ENCODE assay signal across 22 cellular contexts in the genomic region with DNA sequence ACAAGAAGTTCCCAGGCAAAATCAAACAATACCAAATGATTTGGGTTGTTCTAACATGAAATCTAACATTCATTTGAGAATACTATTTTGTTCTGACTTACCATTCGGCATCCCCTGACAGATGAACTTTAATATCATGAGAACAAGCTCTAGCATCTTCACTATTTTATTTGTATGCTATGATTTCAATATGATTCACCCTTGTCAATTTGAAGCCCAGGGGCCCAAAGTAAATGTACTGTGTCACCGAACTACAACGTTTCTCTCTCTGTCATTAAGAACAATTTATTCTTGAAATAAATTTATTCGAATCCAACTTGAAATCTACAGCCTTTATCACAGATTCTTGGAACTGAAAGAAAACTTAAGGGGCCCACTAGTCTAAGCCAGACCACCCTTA.
"Had no signal": no experiment of that assay in that cellular context is flagged by ENCODE, and none has a peak within 500 bp of the region (broad histone marks: within the 10 kb centered on the region; RNA-seq: fewer than 3 reads in every experiment).

No MANE protein-coding gene starts in this region.

- H3K27me3 Mint-ChIP-seq: activated CD4-positive, alpha-beta T cell treated with anti-CD3 and anti-CD28 coated beads, Interleukin-2, amount 10 ng/mL, durations not matched to agents 24 days and 14 days; activated naive CD4-positive, alpha-beta T cell treated with anti-CD3 and anti-CD28 coated beads, Interleukin-2, amount 50 U/mL, for 24 hours; activated T-cell treated with anti-CD3 and anti-CD28 coated beads, Interleukin-2, amount 50 U/mL, for 24 hours; brain had no signal

- H3K4me2 ChIP-seq: PC-9 had no signal

- ATAC-seq: activated CD8-positive, alpha-beta T cell treated with anti-CD3 and anti-CD28 coated beads, Interleukin-2, amount 10 ng/mL, durations not matched to agents 7 days and 5 days; K562; Right ventricle myocardium inferior had no signal

- DNase-seq: activated CD4-positive, alpha-beta T cell treated with anti-CD3 and anti-CD28 coated beads, Interleukin-2, amount 10 ng/mL, durations not matched to agents 24 days and 14 days; activated CD4-positive, alpha-beta T cell treated with anti-CD3 and anti-CD28 coated beads, Interleukin-2, amount 50 U/mL, for 48 hours; activated CD8-positive, alpha-beta T cell treated with anti-CD3 and anti-CD28 coated beads, Interleukin-2, amount 10 ng/mL, durations not matched to agents 7 days and 5 days; activated gamma-delta T cell; activated naive CD4-positive, alpha-beta T cell treated with Interleukin-2 at 50 U/mL for 16 hours; activated T-cell treated with anti-CD3 and anti-CD28 coated beads, Interleukin-2, amount 50 U/mL, for 24 hours; adrenal gland; cerebellar nuclear complex; NCI-H1105; NCI-H1417 treated with DMSO at 0.1 percent for 48 hours; NCI-H187 treated with DMSO at 0.1 percent for 48 hours; NCI-H226; NCI-H446 treated with DMSO at 0.1 percent for 48 hours; PC-9; SIG-M5; T1000 had no signal

- H3K27me3 ChIP-seq: adrenal gland had no signal

- H3K36me3 Mint-ChIP-seq: activated naive CD4-positive, alpha-beta T cell treated with anti-CD3 and anti-CD28 coated beads, Interleukin-2, amount 50 U/mL, for 24 hours; brain had no signal

- H3K4me3 ChIP-seq: adrenal gland, K562, PC-9 had no signal

- H3K4me1 Mint-ChIP-seq: activated naive CD4-positive, alpha-beta T cell treated with anti-CD3 and anti-CD28 coated beads, Interleukin-2, amount 50 U/mL, for 24 hours had no signal

- H3K4me1 ChIP-seq: adrenal gland had no signal

- H3K9me3 Mint-ChIP-seq: activated T-cell treated with anti-CD3 and anti-CD28 coated beads, Interleukin-2, amount 50 U/mL, for 24 hours; activated T-helper 2 cell treated with anti-CD3 and anti-CD28 coated beads, Interferon-gamma antibody, Interleukin-2, Interleukin-4, amounts not matched to agents 10 μg/mL and 5 μg/mL and 100 μg/mL, durations not matched to agents 14 hours and 24 hours and 36 hours had no signal

- H2AFZ ChIP-seq: PC-9 had no signal

- H3K36me3 ChIP-seq: adrenal gland had no signal

- H3K9me3 ChIP-seq: adrenal gland had no signal

- H3K27ac ChIP-seq: adrenal gland, PC-9, RWPE1 had no signal

- H3K27ac Mint-ChIP-seq: activated CD4-positive, alpha-beta T cell treated with anti-CD3 and anti-CD28 coated beads, Interleukin-2, amount 10 ng/mL, durations not matched to agents 24 days and 14 days; activated CD8-positive, alpha-beta T cell treated with anti-CD3 and anti-CD28 coated beads, Interleukin-2, amount 10 ng/mL, durations not matched to agents 7 days and 5 days; activated naive CD4-positive, alpha-beta T cell treated with anti-CD3 and anti-CD28 coated beads, Interleukin-2, amount 50 U/mL, for 24 hours; activated T-cell treated with anti-CD3 and anti-CD28 coated beads, Interleukin-2, amount 50 U/mL, for 24 hours; activated T-helper 2 cell treated with anti-CD3 and anti-CD28 coated beads, Interferon-gamma antibody, Interleukin-2, Interleukin-4, amounts not matched to agents 10 μg/mL and 5 μg/mL and 100 μg/mL, durations not matched to agents 14 hours and 24 hours and 36 hours had no signal

- H3K4me3 Mint-ChIP-seq: activated CD4-positive, alpha-beta T cell treated with anti-CD3 and anti-CD28 coated beads, Interleukin-2, amount 10 ng/mL, durations not matched to agents 24 days and 14 days; activated CD8-positive, alpha-beta T cell treated with anti-CD3 and anti-CD28 coated beads, Interleukin-2, amount 10 ng/mL, durations not matched to agents 7 days and 5 days; activated naive CD4-positive, alpha-beta T cell treated with anti-CD3 and anti-CD28 coated beads, Interleukin-2, amount 50 U/mL, for 24 hours; activated T-cell treated with anti-CD3 and anti-CD28 coated beads, Interleukin-2, amount 50 U/mL, for 24 hours; brain had no signal
